ENCODE assay signal across 21 cellular contexts in genomic region chr5:123116757-123117156, GRCh38. TPM values are rescaled to one million over a fixed set of nuclear protein-coding genes. Genes with fewer than 3 reads are reported as not detected.
DNase-seq lines count a peak whose midpoint lies in the region; ATAC-seq and TF ChIP-seq lines count a peak whose summit lies in the region.
"Had no signal": no experiment of that assay in that cellular context is flagged by ENCODE, and none has a peak within 500 bp of the region (broad histone marks: within the 10 kb centered on the region; RNA-seq: fewer than 3 reads in every experiment).

No MANE protein-coding gene starts in this region.

- no peaks in the 10 kb centered on the region for H3K9me3 ChIP-seq in aorta (ENCODE audit: control insufficient read depth, low read length)
- H3K9me3 ChIP-seq: A549, MG63, SJCRH30 had no signal

- H3K4me1 ChIP-seq in aorta (ENCODE audit: control insufficient read depth in 1 of 2, insufficient read depth in 2 of 2, low read length in 2 of 2), result peaks cover 6 to 8% of the 10 kb centered on the region in 2 donors

- ATAC-seq in aorta (ENCODE audit: low FRiP score), result peak; percentile 42
- no peak for ATAC-seq in HG02870 (IDR thresholded peaks at IDR 0.05; ENCODE audit: unreplicated experiment)
- ATAC-seq: A549 had no signal

- intact Hi-C loops in aorta (cut with DNase I), result no loop called here

- H3K27ac Mint-ChIP-seq in HFFc6 (no peak overlapping the region), mesothelial cell of epicardium (peak overlapping the region; percentile 6)
- H3K27ac Mint-ChIP-seq: CD4-positive, alpha-beta memory T cell had no signal

- TF ChIP-seq CTCF in HFFc6 (IDR thresholded peaks at IDR 0.05) (no peak), coronary artery (IDR thresholded peaks at IDR 0.05) (no peak), mesothelial cell of epicardium (IDR thresholded peaks at IDR 0.05; ENCODE audit: unreplicated experiment) (no peak)

- H3K36me3 ChIP-seq in aorta (ENCODE audit: control insufficient read depth in 1 of 2, insufficient read depth in 2 of 2, low read length in 1 of 2), result peaks cover 0 to 6% of the 10 kb centered on the region in 2 donors
- H3K36me3 ChIP-seq: MG63, SJCRH30 had no signal

- H3K4me3 Mint-ChIP-seq in HFFc6, result no peak overlapping the region
- H3K4me3 Mint-ChIP-seq in mesothelial cell of epicardium, result no peak overlapping the region
- H3K4me3 Mint-ChIP-seq: CD4-positive, alpha-beta memory T cell had no signal

- no peaks in the 10 kb centered on the region for H3K27me3 ChIP-seq in aorta (ENCODE audit: control insufficient read depth in 1 of 2, insufficient read depth in 2 of 2, low read length in 1 of 2)
- H3K27me3 ChIP-seq: MG63, SJCRH30 had no signal

- DNase-seq in HFFc6, result peak; percentile 8
- no peak for DNase-seq in coronary artery (ENCODE audit: low spot score)
- no peak for DNase-seq in mesothelial cell of epicardium (ENCODE audit: low spot score in 2 of 2, unreplicated experiment in 2 of 2)
- DNase-seq in aorta, result peak in 1 of 2 donors; percentile 36
- no peak for DNase-seq in T-helper 1 cell
- no peak for DNase-seq in NCI-H2227 treated with DMSO at 0.1 percent for 48 hours (lab: John Stamatoyannopoulos, UW)
- DNase-seq: C1 segment of cervical spinal cord; CD4-positive, alpha-beta memory T cell; COR-L47; DMS53; GOT3; HCEC 1CT; KG1; MG63; NCI-H2029 treated with DMSO at 0.1 percent for 48 hours; NCI-H526 treated with DMSO at 0.1 percent for 48 hours; PC-9; SJCRH30 had no signal

- H3K9me3 Mint-ChIP-seq in HFFc6 (no peaks in the 10 kb centered on the region), mesothelial cell of epicardium (no peaks in the 10 kb centered on the region)

- H3K27me3 Mint-ChIP-seq in HFFc6 (ENCODE audit: insufficient read depth) (peaks cover 5% of the 10 kb centered on the region; the same call in 1 of the 2 replicates), mesothelial cell of epicardium (ENCODE audit: low read depth) (no peaks in the 10 kb centered on the region)

- H3K27ac ChIP-seq in coronary artery (peak overlapping the region; percentile 49 to 78), aorta (ENCODE audit: low read depth in 1 of 2, low read length in 2 of 2) (peak overlapping the region; percentile 38 to 77)
- H3K27ac ChIP-seq: A549, PC-9, SJCRH30 had no signal

- H3K36me3 Mint-ChIP-seq in HFFc6 (ENCODE audit: low read depth), result no peaks in the 10 kb centered on the region
- H3K36me3 Mint-ChIP-seq in mesothelial cell of epicardium, result peaks cover 7% of the 10 kb centered on the region
- H3K36me3 Mint-ChIP-seq: CD4-positive, alpha-beta memory T cell had no signal

- H3K4me3 ChIP-seq in coronary artery (no peak overlapping the region), aorta (ENCODE audit: low read length in 2 of 2) (no peak overlapping the region)
- H3K4me3 ChIP-seq: A549, MG63, PC-9, SJCRH30 had no signal

- peaks cover 54% of the 10 kb centered on the region for H3K4me1 Mint-ChIP-seq in HFFc6 (ENCODE audit: low read depth)
- H3K4me1 Mint-ChIP-seq in mesothelial cell of epicardium, result peaks cover 44% of the 10 kb centered on the region

RNA-seq across cellular contexts. Expression of gene PRDM6, which starts 27.7 kb away (rescaled TPM):
- under 1 TPM; 0.10 to 0.85 (median 0.28) TPM for total RNA-seq in HFFc6 (2021; fragmentation: NEBNext Ultra II Directional; extraction: Animal tissue kit (Norgen Biotek cat#: 25700))
- 8.5 to 11.8 TPM (median 8.9 TPM) in 3 replicates for total RNA-seq in mesothelial cell of epicardium
- total RNA-seq in aorta, result 10 to 100 TPM; 26.8 to 40.5 TPM
- 10 to 100 TPM in 1 of 2 donors, 1 to 10 TPM in 1; 7.4 to 30.6 TPM for polyA plus RNA-seq in aorta
- total RNA-seq: CD4-positive, alpha-beta memory T cell; RPMI7951 had no signal
- polyA plus RNA-seq: CD4-positive, alpha-beta memory T cell had no signal
